In genomic region chr7:117012284-117013174, GRCh38 we compare ENCODE assay signal across 8 cellular contexts. TPM values are rescaled to one million over a fixed set of nuclear protein-coding genes. Genes with fewer than 3 reads are reported as not detected.
DNase-seq lines count a peak whose midpoint lies in the region; ATAC-seq and TF ChIP-seq lines count a peak whose summit lies in the region.

No MANE protein-coding gene starts in this region.

- no peak overlapping the region for H3K4me3 ChIP-seq in colonic mucosa

- no peak for TF ChIP-seq CTCF in colonic mucosa (IDR thresholded peaks at IDR 0.05)

- DNase-seq in ACHN (peak; percentile 72), NCI-H82 treated with DMSO at 0.1 percent for 48 hours (lab: John Stamatoyannopoulos, UW; ENCODE audit: unreplicated experiment) (peak; percentile 43), erythroblast (lab: John Stamatoyannopoulos, UW) (peak; percentile 72 to 74), GOT3 (lab: John Stamatoyannopoulos, UW) (no peak), T1000 (lab: John Stamatoyannopoulos, UW) (no peak), colonic mucosa (no peak)

- TF ChIP-seq POLR2A in GM18505 (IDR thresholded peaks at IDR 0.05; ENCODE audit: borderline replicate concordance, extremely low read depth, insufficient read depth, insufficient read length) (no peak), erythroblast (IDR thresholded peaks at IDR 0.05; ENCODE audit: low read length) (no peak)

- no peak overlapping the region for H3K9ac ChIP-seq in colonic mucosa (ENCODE audit: low read depth in 2 of 2, low read length in 2 of 2)

- H3K4me1 ChIP-seq in colonic mucosa = no peaks in the 10 kb centered on the region

- intact Hi-C loops in colonic mucosa (cut with DNase I) = no loop called here

- H3K36me3 ChIP-seq in colonic mucosa = no peaks in the 10 kb centered on the region

- no peak overlapping the region for H3K27ac ChIP-seq in colonic mucosa

- no peaks in the 10 kb centered on the region for H3K27me3 ChIP-seq in colonic mucosa

- H3K9me3 ChIP-seq in colonic mucosa = no peaks in the 10 kb centered on the region

- ATAC-seq in GM18505 (IDR thresholded peaks at IDR 0.05; ENCODE audit: unreplicated experiment) (peak; percentile 7), HG02885 (IDR thresholded peaks at IDR 0.05; ENCODE audit: poor library complexity, unreplicated experiment) (peak; percentile 19)

- in situ Hi-C loops in ACHN (cut with HindIII; ENCODE audit: low pct_ligation_motif_present, low pct_unique_long_range_greater_than_20kb, low sequenced_read_pairs) = no loop called here

RNA-seq across cellular contexts. Expression of gene ST7, which starts 59.2 kb away (rescaled TPM):
- 10 to 100 TPM; 10.6 to 12.2 TPM for total RNA-seq in colonic mucosa

Comparison
In these comparisons a context has a peak if more than half of its experiments do, and no peak if none do; other contexts are left out.
1. DNase-seq: peak in ACHN (single experiment), NCI-H82 treated with DMSO at 0.1 percent for 48 hours (single experiment) and erythroblast (2 of 2); none in GOT3 (single experiment), T1000 (single experiment) and colonic mucosa (single experiment).